Comparison of ENCODE assay signal across 8 cellular contexts in the genomic region with DNA sequence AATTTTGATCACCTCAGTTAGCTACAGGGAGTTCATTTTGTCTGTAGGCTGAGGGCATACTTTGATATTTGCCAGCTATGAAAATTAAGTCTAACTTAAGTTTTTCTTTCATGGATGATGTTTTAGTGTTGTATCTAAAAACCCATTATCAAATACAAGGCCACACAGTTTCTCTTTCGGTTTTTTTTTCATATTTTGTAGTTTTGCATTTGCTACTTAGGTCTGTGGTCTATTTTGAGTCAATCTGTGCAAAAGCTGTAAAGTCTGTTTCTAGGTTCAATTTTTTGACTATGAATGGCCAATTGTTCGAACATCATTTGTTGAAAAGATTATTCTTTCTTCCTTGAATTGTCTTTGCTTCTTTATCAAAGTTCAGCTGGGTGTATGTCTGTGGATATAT.
"Had no signal": no experiment of that assay in that cellular context is flagged by ENCODE, and none has a peak within 500 bp of the region (broad histone marks: within the 10 kb centered on the region; RNA-seq: fewer than 3 reads in every experiment).

No MANE protein-coding gene starts in this region.

- DNase-seq: GM23248, GOT3, H7, HFFc6, KBM-7 had no signal

- H3K9ac ChIP-seq: GM23248 had no signal

- H3K9me3 ChIP-seq: HAP-1 had no signal

- H3K4me1 ChIP-seq: HAP-1 had no signal

- H2AFZ ChIP-seq: GM23248 had no signal

- ATAC-seq: HCT116 had no signal

- H3K36me3 ChIP-seq: HAP-1 had no signal

- H3K4me3 ChIP-seq: GM23248, HAP-1 had no signal

- H3K27ac ChIP-seq: GM23248, HL-60 had no signal
